ENCODE assay signal across 1 cellular context in the genomic region with DNA sequence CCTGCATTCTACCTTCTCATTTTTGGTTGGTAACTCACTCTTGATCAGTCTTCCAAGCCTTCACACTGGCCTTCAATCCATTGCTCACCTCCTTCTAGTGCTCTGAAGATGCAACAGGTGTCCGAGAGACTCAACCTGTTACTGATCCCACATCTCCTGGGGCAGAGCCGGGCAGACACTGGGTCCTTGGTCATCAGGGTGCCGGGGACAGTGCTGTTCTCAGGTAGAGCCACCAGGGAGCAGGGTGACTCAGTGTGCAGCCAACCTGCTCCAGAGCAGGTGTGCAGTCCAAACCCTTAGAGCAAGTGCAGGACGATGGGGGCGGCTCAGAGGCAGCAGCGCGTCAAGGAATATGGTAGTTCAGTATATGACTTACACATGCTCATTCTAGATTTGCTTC.
TF ChIP-seq lines count a peak whose summit lies in the region.

No MANE protein-coding gene starts in this region.

TF ChIP-seq in K562, 482 proteins besides CTCF, POLR2A, EP300 and RAD21 (continued from another document):
- TF ChIP-seq, protein P1, sequence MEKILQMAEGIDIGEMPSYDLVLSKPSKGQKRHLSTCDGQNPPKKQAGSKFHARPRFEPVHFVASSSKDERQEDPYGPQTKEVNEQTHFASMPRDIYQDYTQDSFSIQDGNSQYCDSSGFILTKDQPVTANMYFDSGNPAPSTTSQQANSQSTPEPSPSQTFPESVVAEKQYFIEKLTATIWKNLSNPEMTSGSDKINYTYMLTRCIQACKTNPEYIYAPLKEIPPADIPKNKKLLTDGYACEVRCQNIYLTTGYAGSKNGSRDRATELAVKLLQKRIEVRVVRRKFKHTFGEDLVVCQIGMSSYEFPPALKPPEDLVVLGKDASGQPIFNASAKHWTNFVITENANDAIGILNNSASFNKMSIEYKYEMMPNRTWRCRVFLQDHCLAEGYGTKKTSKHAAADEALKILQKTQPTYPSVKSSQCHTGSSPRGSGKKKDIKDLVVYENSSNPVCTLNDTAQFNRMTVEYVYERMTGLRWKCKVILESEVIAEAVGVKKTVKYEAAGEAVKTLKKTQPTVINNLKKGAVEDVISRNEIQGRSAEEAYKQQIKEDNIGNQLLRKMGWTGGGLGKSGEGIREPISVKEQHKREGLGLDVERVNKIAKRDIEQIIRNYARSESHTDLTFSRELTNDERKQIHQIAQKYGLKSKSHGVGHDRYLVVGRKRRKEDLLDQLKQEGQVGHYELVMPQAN (IDR thresholded peaks at IDR 0.05; ENCODE audit: borderline replicate concordance) = no peak
- TF ChIP-seq RFX1 (IDR thresholded peaks at IDR 0.05) = no peak
